Comparison of ENCODE assay signal across 1 cellular context in the genomic region with DNA sequence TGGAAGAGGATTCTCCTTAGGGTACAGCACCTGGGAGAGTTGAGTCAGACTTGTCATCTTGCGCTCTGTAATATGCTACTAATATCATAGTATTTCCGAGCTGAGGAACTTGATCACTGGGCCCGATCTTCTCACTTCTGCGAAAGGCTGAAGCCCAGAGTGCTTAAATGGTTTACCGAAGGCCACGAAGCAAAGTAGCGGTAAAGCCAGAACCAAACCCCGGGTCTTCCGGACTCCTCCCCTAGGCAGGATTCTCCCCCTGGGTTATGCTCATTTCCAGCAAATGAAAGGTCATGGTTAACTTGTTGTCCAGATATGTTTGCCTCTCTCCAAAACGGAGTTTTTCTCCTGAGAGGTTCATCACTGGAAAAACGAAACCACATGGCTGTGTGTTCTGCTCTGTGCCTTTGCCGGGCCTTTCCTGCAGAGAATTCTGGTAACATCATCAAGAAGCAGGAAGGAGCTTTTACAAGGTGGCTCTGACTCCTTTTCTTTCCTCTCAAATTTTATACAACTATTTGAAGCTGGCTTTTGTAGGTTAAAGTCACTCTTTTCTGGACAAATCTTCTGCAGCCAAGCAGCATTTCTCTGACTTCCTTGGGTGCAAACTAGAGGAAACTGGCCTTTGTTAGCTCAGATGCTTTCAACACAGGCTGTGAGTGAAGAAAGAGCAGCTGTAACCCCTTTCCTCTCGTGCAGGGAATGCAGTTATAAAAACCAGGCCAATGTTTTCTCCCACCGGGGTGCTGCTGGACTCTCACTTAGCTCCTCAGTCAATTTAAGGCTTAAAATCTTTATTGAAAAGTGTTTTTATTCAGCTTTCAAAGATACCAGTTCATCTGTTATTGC.
TF ChIP-seq lines count a peak whose summit lies in the region.

No MANE protein-coding gene starts in this region.

TF ChIP-seq in HepG2, 621 proteins besides CTCF, POLR2A, EP300 and RAD21 (continued from another document):
- TF ChIP-seq ZEB1 (IDR thresholded peaks at IDR 0.05; ENCODE audit: insufficient replicate concordance, low read depth) = no peak
- no peak for TF ChIP-seq ZNF564 (CRISPR knock-in tag; IDR thresholded peaks at IDR 0.05)
- no peak for TF ChIP-seq ZNF790 (CRISPR knock-in tag; IDR thresholded peaks at IDR 0.05; ENCODE audit: borderline replicate concordance)
- TF ChIP-seq ZNF253 (CRISPR knock-in tag; IDR thresholded peaks at IDR 0.05; ENCODE audit: borderline replicate concordance) = no peak
- TF ChIP-seq ZNF350 (CRISPR knock-in tag; IDR thresholded peaks at IDR 0.05; ENCODE audit: borderline replicate concordance, low read depth) = no peak
- no peak for TF ChIP-seq ZGPAT (CRISPR knock-in tag; IDR thresholded peaks at IDR 0.05)
- TF ChIP-seq TAF15 (IDR thresholded peaks at IDR 0.05; ENCODE audit: low read depth, low read length, poor library complexity, severe bottlenecking) = no peak
TF ChIP-seq in HepG2: peak in this region for 0.
